Comparison of ENCODE assay signal across 1 cellular context in the genomic region with DNA sequence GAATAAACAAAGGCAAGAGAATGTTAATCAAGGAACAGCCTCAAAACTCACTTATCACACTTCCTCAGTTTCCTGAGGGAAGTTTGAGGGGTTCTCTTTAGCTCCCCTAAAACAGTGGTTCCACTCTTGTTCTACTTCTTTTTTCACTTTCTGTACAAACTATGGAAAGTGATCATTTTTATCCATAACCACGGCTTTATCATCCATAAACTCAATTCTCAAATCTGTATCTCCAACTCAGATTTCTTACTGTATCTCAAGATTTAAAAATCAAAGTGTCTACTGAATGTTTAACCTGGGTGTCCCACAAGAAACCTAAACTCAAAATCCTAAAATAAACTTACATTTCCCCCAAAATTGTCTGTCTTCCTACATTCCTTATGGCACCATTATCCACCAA.
TF ChIP-seq lines count a peak whose summit lies in the region.

No MANE protein-coding gene starts in this region.

TF ChIP-seq in GM23338, 12 proteins besides CTCF, POLR2A, EP300 and RAD21:
- TF ChIP-seq, protein P1, sequence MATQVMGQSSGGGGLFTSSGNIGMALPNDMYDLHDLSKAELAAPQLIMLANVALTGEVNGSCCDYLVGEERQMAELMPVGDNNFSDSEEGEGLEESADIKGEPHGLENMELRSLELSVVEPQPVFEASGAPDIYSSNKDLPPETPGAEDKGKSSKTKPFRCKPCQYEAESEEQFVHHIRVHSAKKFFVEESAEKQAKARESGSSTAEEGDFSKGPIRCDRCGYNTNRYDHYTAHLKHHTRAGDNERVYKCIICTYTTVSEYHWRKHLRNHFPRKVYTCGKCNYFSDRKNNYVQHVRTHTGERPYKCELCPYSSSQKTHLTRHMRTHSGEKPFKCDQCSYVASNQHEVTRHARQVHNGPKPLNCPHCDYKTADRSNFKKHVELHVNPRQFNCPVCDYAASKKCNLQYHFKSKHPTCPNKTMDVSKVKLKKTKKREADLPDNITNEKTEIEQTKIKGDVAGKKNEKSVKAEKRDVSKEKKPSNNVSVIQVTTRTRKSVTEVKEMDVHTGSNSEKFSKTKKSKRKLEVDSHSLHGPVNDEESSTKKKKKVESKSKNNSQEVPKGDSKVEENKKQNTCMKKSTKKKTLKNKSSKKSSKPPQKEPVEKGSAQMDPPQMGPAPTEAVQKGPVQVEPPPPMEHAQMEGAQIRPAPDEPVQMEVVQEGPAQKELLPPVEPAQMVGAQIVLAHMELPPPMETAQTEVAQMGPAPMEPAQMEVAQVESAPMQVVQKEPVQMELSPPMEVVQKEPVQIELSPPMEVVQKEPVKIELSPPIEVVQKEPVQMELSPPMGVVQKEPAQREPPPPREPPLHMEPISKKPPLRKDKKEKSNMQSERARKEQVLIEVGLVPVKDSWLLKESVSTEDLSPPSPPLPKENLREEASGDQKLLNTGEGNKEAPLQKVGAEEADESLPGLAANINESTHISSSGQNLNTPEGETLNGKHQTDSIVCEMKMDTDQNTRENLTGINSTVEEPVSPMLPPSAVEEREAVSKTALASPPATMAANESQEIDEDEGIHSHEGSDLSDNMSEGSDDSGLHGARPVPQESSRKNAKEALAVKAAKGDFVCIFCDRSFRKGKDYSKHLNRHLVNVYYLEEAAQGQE (IDR thresholded peaks at IDR 0.05; ENCODE audit: unreplicated experiment): no peak
- TF ChIP-seq, protein P2, sequence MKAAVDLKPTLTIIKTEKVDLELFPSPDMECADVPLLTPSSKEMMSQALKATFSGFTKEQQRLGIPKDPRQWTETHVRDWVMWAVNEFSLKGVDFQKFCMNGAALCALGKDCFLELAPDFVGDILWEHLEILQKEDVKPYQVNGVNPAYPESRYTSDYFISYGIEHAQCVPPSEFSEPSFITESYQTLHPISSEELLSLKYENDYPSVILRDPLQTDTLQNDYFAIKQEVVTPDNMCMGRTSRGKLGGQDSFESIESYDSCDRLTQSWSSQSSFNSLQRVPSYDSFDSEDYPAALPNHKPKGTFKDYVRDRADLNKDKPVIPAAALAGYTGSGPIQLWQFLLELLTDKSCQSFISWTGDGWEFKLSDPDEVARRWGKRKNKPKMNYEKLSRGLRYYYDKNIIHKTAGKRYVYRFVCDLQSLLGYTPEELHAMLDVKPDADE (IDR thresholded peaks at IDR 0.05): no peak
- TF ChIP-seq ZNF114 (CRISPR knock-in tag; IDR thresholded peaks at IDR 0.05) (no peak), POLR2AphosphoS5 (IDR thresholded peaks at IDR 0.05; ENCODE audit: low read depth) (no peak), NANOG (IDR thresholded peaks at IDR 0.05; ENCODE audit: borderline replicate concordance) (no peak), CREB1 (CRISPR knock-in tag; IDR thresholded peaks at IDR 0.05; ENCODE audit: low read depth) (no peak), ZNF331 (CRISPR knock-in tag; IDR thresholded peaks at IDR 0.05; ENCODE audit: low read depth) (no peak), JUNB (IDR thresholded peaks at IDR 0.05; ENCODE audit: unreplicated experiment) (no peak), STAT1 (IDR thresholded peaks at IDR 0.05; ENCODE audit: unreplicated experiment) (no peak), EZH2 (IDR thresholded peaks at IDR 0.05; ENCODE audit: low read depth, unreplicated experiment) (no peak), EZH2phosphoT487 (IDR thresholded peaks at IDR 0.05; ENCODE audit: unreplicated experiment) (no peak)
- TF ChIP-seq, protein P3, sequence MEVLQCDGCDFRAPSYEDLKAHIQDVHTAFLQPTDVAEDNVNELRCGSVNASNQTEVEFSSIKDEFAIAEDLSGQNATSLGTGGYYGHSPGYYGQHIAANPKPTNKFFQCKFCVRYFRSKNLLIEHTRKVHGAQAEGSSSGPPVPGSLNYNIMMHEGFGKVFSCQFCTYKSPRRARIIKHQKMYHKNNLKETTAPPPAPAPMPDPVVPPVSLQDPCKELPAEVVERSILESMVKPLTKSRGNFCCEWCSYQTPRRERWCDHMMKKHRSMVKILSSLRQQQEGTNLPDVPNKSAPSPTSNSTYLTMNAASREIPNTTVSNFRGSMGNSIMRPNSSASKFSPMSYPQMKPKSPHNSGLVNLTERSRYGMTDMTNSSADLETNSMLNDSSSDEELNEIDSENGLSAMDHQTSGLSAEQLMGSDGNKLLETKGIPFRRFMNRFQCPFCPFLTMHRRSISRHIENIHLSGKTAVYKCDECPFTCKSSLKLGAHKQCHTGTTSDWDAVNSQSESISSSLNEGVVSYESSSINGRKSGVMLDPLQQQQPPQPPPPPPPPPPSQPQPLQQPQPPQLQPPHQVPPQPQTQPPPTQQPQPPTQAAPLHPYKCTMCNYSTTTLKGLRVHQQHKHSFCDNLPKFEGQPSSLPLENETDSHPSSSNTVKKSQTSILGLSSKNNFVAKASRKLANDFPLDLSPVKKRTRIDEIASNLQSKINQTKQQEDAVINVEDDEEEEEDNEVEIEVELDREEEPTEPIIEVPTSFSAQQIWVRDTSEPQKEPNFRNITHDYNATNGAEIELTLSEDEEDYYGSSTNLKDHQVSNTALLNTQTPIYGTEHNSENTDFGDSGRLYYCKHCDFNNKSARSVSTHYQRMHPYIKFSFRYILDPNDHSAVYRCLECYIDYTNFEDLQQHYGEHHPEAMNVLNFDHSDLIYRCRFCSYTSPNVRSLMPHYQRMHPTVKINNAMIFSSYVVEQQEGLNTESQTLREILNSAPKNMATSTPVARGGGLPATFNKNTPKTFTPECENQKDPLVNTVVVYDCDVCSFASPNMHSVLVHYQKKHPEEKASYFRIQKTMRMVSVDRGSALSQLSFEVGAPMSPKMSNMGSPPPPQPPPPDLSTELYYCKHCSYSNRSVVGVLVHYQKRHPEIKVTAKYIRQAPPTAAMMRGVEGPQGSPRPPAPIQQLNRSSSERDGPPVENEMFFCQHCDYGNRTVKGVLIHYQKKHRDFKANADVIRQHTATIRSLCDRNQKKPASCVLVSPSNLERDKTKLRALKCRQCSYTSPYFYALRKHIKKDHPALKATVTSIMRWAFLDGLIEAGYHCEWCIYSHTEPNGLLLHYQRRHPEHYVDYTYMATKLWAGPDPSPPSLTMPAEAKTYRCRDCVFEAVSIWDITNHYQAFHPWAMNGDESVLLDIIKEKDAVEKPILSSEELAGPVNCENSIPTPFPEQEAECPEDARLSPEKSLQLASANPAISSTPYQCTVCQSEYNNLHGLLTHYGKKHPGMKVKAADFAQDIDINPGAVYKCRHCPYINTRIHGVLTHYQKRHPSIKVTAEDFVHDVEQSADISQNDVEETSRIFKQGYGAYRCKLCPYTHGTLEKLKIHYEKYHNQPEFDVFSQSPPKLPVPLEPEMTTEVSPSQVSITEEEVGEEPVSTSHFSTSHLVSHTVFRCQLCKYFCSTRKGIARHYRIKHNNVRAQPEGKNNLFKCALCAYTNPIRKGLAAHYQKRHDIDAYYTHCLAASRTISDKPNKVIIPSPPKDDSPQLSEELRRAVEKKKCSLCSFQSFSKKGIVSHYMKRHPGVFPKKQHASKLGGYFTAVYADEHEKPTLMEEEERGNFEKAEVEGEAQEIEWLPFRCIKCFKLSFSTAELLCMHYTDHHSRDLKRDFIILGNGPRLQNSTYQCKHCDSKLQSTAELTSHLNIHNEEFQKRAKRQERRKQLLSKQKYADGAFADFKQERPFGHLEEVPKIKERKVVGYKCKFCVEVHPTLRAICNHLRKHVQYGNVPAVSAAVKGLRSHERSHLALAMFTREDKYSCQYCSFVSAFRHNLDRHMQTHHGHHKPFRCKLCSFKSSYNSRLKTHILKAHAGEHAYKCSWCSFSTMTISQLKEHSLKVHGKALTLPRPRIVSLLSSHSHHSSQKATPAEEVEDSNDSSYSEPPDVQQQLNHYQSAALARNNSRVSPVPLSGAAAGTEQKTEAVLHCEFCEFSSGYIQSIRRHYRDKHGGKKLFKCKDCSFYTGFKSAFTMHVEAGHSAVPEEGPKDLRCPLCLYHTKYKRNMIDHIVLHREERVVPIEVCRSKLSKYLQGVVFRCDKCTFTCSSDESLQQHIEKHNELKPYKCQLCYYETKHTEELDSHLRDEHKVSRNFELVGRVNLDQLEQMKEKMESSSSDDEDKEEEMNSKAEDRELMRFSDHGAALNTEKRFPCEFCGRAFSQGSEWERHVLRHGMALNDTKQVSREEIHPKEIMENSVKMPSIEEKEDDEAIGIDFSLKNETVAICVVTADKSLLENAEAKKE (CRISPR knock-in tag; IDR thresholded peaks at IDR 0.05): no peak
TF ChIP-seq in GM23338: peak in this region for 0.
